In the genomic region with DNA sequence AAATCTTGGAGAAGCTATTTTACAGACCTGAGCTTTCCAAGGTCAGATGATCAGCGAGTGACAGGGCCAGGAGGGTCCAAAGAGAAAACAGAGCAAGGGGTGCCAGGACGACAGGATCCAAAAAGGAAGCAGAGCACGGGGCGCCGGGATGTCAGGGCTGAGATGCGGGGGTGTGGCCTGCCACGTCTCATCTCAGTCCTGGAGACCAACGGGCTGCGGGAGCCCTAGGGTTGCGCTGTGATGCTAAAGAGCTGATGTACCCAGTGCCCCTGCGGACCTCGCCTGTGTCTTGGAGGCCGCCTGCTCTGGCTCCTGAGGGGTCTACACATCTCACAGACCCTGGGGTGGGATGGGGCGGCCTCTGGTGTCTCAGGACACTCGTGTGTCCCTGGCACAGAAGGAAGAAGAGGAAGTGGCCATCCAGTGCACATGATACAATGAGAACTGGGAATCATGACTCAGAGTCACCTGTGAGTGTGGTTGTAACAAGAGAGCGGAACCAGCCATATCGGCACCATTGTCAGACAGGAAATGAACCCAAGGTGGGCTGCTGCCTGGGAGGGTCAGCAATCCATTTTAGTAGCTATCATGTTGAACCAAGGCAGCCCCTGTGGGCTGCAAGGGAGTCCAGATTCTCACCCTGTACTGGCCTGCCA, we compare ENCODE assay signal across 19 cellular contexts.
"Had no signal": no experiment of that assay in that cellular context is flagged by ENCODE, and none has a peak within 500 bp of the region (broad histone marks: within the 10 kb centered on the region; RNA-seq: fewer than 3 reads in every experiment).

No MANE protein-coding gene starts in this region.

- DNase-seq: activated B cell treated with CpG ODN at 0.5 μM for 24 hours; activated CD4-positive, alpha-beta T cell treated with anti-CD3 and anti-CD28 coated beads, Interleukin-2, amount 50 U/mL, for 1 hour; activated CD8-positive, alpha-beta T cell treated with anti-CD3 and anti-CD28 coated beads, Interleukin-2, amount 10 ng/mL, durations not matched to agents 7 days and 5 days; activated naive CD4-positive, alpha-beta T cell; activated T-cell treated with anti-CD3 and anti-CD28 coated beads for 4 hours; activated T-cell treated with anti-CD3 and anti-CD28 coated beads, Interleukin-2, amount 50 U/mL, for 72 hours; effector CD4-positive, alpha-beta T cell; foreskin keratinocyte; heart left ventricle; hypothalamus; immature natural killer cell; lower lobe of right lung; mesenchymal stem cell; natural killer cell; spleen; stimulated activated naive CD4-positive, alpha-beta T cell had no signal

- ATAC-seq: activated CD8-positive, alpha-beta T cell treated with anti-CD3 and anti-CD28 coated beads, Interleukin-2, amount 10 ng/mL, durations not matched to agents 7 days and 5 days; activated naive CD4-positive, alpha-beta T cell treated with anti-CD3 and anti-CD28 coated beads, Interleukin-2, amount 50 U/mL, for 72 hours; activated T-cell treated with anti-CD3 and anti-CD28 coated beads, Interleukin-2, amount 50 U/mL, for 72 hours; foreskin keratinocyte; heart left ventricle; left lobe of liver; natural killer cell; right cardiac atrium had no signal
